Comparison of ENCODE assay signal across 9 cellular contexts in the genomic region with DNA sequence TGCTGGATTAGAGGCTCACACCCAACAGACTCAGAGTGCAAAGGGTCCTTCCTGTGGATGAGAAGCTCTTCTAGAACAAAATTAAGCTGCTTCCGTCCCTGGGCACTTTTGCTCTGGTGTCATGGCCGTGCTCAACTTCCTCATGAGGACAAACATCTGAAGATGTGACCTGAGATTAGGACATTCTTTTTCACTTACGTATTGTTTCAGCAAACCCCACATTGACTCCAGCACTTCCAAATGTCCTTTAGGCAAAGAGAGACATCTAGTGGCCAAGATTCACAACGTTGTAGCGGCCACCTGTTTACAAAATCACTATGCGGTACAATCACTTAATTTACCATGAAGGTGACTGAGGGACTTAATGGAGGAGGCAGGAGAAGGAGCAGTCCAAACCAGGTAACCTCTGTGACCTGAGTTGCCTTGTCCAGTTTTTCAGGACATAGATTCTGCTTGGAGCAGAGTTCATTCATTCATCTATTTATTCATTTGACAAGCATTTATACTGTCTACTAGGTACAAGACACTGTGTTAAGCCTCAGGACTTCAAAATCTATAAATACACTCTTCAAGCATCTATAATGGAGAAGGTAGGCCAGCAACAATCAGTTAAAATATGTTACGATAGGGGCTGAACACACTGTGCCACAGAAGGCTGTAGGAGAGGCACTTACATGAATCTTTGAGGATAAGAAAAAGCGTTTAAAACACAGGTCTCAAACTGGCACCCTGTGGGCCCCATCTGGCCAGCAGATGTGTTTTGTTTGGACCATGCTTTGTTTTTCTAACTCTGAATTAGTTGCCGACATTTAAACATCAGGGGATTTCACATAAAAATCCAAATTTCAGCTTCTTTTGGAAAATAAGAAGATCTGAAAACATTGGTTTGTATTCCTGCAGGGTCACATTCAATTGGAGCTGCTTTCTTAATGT.
A peak's percentile ranks its signal among the peaks of the same experiment; 100 is the strongest.
DNase-seq lines count a peak whose midpoint lies in the region; ATAC-seq, FAIRE-seq and TF ChIP-seq lines count a peak whose summit lies in the region.
"Had no signal": no experiment of that assay in that cellular context is flagged by ENCODE, and none has a peak within 500 bp of the region (broad histone marks: within the 10 kb centered on the region; RNA-seq: fewer than 3 reads in every experiment).

No MANE protein-coding gene starts in this region.

- peak; percentile 6 for DNase-seq in NK-92 treated with Interleukin-12 subunit alpha and Interleukin-12 subunit beta, amount 100 ng/mL, for 24 hours (lab: John Stamatoyannopoulos, UW)
- DNase-seq in NK-92 (lab: John Stamatoyannopoulos, UW; ENCODE audit: unreplicated experiment) (no peak), brain pericyte (ENCODE audit: low read depth, low spot score) (peak; percentile 73)
- DNase-seq in stimulated activated CD4-positive, alpha-beta T cell treated with anti-CD3 and anti-CD28 coated beads, Interleukin-2, amount 100 ng/mL, for 48 hours: peak; percentile 0 to 5

- TF ChIP-seq CTCF in KMS-11 (conservative IDR thresholded peaks at IDR 0.05; ENCODE audit: low read depth, low read length) (peak; percentile 66), OCI-LY1 (IDR thresholded peaks at IDR 0.05; ENCODE audit: low read length) (peak; percentile 77)

- no peaks in the 10 kb centered on the region for H3K79me2 ChIP-seq in KMS-11 (ENCODE audit: insufficient read depth, low read depth)
- no peaks in the 10 kb centered on the region for H3K79me2 ChIP-seq in OCI-LY1 (ENCODE audit: insufficient read depth, low read length)

- H4K20me1 ChIP-seq in KMS-11 (ENCODE audit: insufficient read depth): no peaks in the 10 kb centered on the region
- H4K20me1 ChIP-seq in OCI-LY1 (ENCODE audit: insufficient read depth, low read length): no peaks in the 10 kb centered on the region
- H4K20me1 ChIP-seq: BLaER1 had no signal

- H3K4me2 ChIP-seq in KMS-11 (peak overlapping the region; percentile 42), OCI-LY1 (ENCODE audit: low read length) (no peak overlapping the region)
- H3K4me2 ChIP-seq: BLaER1 had no signal

- H2AFZ ChIP-seq in KMS-11 (ENCODE audit: low read depth) (peak overlapping the region; percentile 79; the same call in 1 of the 2 replicates), OCI-LY1 (ENCODE audit: low read length) (no peak overlapping the region)

- H3K36me3 ChIP-seq in KMS-11 (ENCODE audit: insufficient read depth): no peaks in the 10 kb centered on the region
- no peaks in the 10 kb centered on the region for H3K36me3 ChIP-seq in OCI-LY1 (ENCODE audit: insufficient read depth, low read length)
- H3K36me3 ChIP-seq: BLaER1 had no signal

- ATAC-seq in GM21526 (IDR thresholded peaks at IDR 0.05; ENCODE audit: low FRiP score, unreplicated experiment): peak; percentile 96

- H3K9me2 ChIP-seq in OCI-LY1 (ENCODE audit: low read depth, low read length): no peaks in the 10 kb centered on the region

- H3F3A ChIP-seq in OCI-LY1 (ENCODE audit: insufficient read depth, low read length): no peaks in the 10 kb centered on the region

- H3K9ac ChIP-seq in KMS-11: peak overlapping the region; percentile 23; the same call in 1 of the 2 replicates
- no peak overlapping the region for H3K9ac ChIP-seq in OCI-LY1 (ENCODE audit: low read length)
- H3K9ac ChIP-seq: BLaER1 had no signal

- peaks cover 12% of the 10 kb centered on the region for H3K4me1 ChIP-seq in KMS-11 (ENCODE audit: low read depth, poor library complexity, severe bottlenecking)
- H3K4me1 ChIP-seq in OCI-LY1 (ENCODE audit: insufficient read depth, low read length, severe bottlenecking): no peaks in the 10 kb centered on the region
- H3K4me1 ChIP-seq: BLaER1 had no signal

- H3K27ac ChIP-seq in KMS-11: no peak overlapping the region; the same call in 1 of the 2 replicates
- H3K27ac ChIP-seq in OCI-LY1 (ENCODE audit: low read depth, low read length, poor library complexity, severe bottlenecking): no peak overlapping the region
- H3K27ac ChIP-seq: BLaER1 had no signal

- no peaks in the 10 kb centered on the region for H3K9me3 ChIP-seq in OCI-LY1 (ENCODE audit: low read length)
- H3K9me3 ChIP-seq: BLaER1 had no signal

- no peaks in the 10 kb centered on the region for H3K27me3 ChIP-seq in KMS-11 (ENCODE audit: insufficient read depth, low read depth)
- H3K27me3 ChIP-seq in OCI-LY1 (ENCODE audit: insufficient read depth, low read length): no peaks in the 10 kb centered on the region
- H3K27me3 ChIP-seq: BLaER1 had no signal

- H3K4me3 ChIP-seq in KMS-11 (IDR thresholded peaks at IDR 0.05; ENCODE audit: insufficient read depth, low read depth, low read length) (no peak overlapping the region), OCI-LY1 (ENCODE audit: low read depth, low read length, poor library complexity, severe bottlenecking) (no peak overlapping the region)
- H3K4me3 ChIP-seq: BLaER1 had no signal

- FAIRE-seq in islet of Langerhans (lab: Jason Lieb, UNC): peak; percentile 95
